ENCODE assay signal across 8 cellular contexts in the genomic region with DNA sequence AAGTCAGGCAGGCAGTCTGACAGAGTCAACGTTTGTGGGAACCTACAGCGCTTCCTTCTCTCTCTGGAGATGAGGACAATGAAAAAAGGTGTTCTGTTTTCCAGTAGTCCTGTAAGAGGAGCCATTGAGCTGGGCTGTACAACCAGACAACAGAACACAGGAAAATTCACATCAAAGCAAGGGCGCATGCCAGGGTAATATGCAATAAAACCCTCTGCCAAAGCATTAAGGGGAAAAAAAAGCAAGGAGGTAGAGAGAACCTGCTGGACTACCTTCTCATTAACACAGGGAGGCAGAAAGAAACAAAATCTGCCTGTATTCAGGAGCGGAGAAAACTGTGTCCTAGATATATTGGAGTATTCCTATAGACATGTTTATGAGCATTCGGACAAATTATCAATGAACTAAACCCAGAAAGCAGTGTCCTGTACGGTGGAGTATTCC. TPM values are rescaled to one million over a fixed set of nuclear protein-coding genes. Genes with fewer than 3 reads are reported as not detected.
DNase-seq lines count a peak whose midpoint lies in the region; ATAC-seq and TF ChIP-seq lines count a peak whose summit lies in the region.

No MANE protein-coding gene starts in this region.

- peaks cover 4 to 9% of the 10 kb centered on the region in 2 donors for H3K36me3 Mint-ChIP-seq in activated naive CD4-positive, alpha-beta T cell treated with anti-CD3 and anti-CD28 coated beads, Interleukin-2, amount 50 U/mL, for 72 hours

- H3K27ac Mint-ChIP-seq in activated naive CD4-positive, alpha-beta T cell treated with anti-CD3 and anti-CD28 coated beads, Interleukin-2, amount 50 U/mL, for 72 hours, result peak overlapping the region in 1 of 2 donors; percentile 0

- H3K27ac ChIP-seq in right atrium auricular region (peak overlapping the region; percentile 6 to 89), rectal smooth muscle tissue (ENCODE audit: low read depth, low read length) (no peak overlapping the region)

- no peaks in the 10 kb centered on the region for H3K9me3 Mint-ChIP-seq in activated naive CD4-positive, alpha-beta T cell treated with anti-CD3 and anti-CD28 coated beads, Interleukin-2, amount 50 U/mL, for 72 hours

- DNase-seq in DMS 273 treated with DMSO at 0.1 percent for 48 hours (lab: John Stamatoyannopoulos, UW) (peak; percentile 79), HPDE6-E6E7 (ENCODE audit: extremely low spot score) (peak; percentile 65), NCI-H69 (lab: John Stamatoyannopoulos, UW) (peak; percentile 90), amniotic epithelial cell (ENCODE audit: low read depth) (peak; percentile 86), right atrium auricular region (ENCODE audit: low spot score) (no peak)
- DNase-seq in activated naive CD4-positive, alpha-beta T cell treated with anti-CD3 and anti-CD28 coated beads, Interleukin-2, amount 50 U/mL, for 72 hours (ENCODE audit: low spot score in 2 of 2), result no peak

- ATAC-seq in GM21786 (IDR thresholded peaks at IDR 0.05; ENCODE audit: unreplicated experiment), result no peak
- no peak for ATAC-seq in activated naive CD4-positive, alpha-beta T cell treated with anti-CD3 and anti-CD28 coated beads, Interleukin-2, amount 50 U/mL, for 72 hours

- H3K27me3 ChIP-seq in right atrium auricular region (no peaks in the 10 kb centered on the region), rectal smooth muscle tissue (ENCODE audit: control insufficient read depth, insufficient read depth, low read length) (no peaks in the 10 kb centered on the region)

- peak overlapping the region in 1 of 2 donors; percentile 89 for H3K4me3 ChIP-seq in right atrium auricular region
- peak overlapping the region; percentile 92 for H3K4me3 ChIP-seq in rectal smooth muscle tissue (ENCODE audit: low read length)

- peak in 1 of 2 donors; percentile 68 for TF ChIP-seq CTCF in right atrium auricular region (IDR thresholded peaks at IDR 0.05)

- no peak overlapping the region for H3K9ac ChIP-seq in rectal smooth muscle tissue (ENCODE audit: low read length)

- no peaks in the 10 kb centered on the region for H3K9me3 ChIP-seq in right atrium auricular region

- no peaks in the 10 kb centered on the region for H3K36me3 ChIP-seq in right atrium auricular region
- no peaks in the 10 kb centered on the region for H3K36me3 ChIP-seq in rectal smooth muscle tissue (ENCODE audit: control insufficient read depth, insufficient read depth, low read length)

- peaks cover 0 to 16% of the 10 kb centered on the region in 2 donors for H3K4me1 ChIP-seq in right atrium auricular region
- H3K4me1 ChIP-seq in rectal smooth muscle tissue (ENCODE audit: control insufficient read depth, insufficient read depth, low read length), result peaks cover 8% of the 10 kb centered on the region

RNA-seq across cellular contexts. Expression of a gene that starts 1.3 kb away (rescaled TPM):
- total RNA-seq in right atrium auricular region, result 10 to 100 TPM in 1 of 2 donors, 1 to 10 TPM in 1; 6.5 to 14.9 TPM
- 10 to 100 TPM in 1 of 2 donors, 1 to 10 TPM in 1; 6.1 to 21.6 TPM for total RNA-seq in activated naive CD4-positive, alpha-beta T cell treated with anti-CD3 and anti-CD28 coated beads, Interleukin-2, amount 50 U/mL, for 72 hours

Comparison
In these comparisons a context has a peak if more than half of its experiments do, and no peak if none do; other contexts are left out.
1. DNase-seq: peak in DMS 273 treated with DMSO at 0.1 percent for 48 hours (single experiment), HPDE6-E6E7 (single experiment), NCI-H69 (single experiment) and amniotic epithelial cell (single experiment); none in right atrium auricular region (single experiment) and activated naive CD4-positive, alpha-beta T cell treated with anti-CD3 and anti-CD28 coated beads, Interleukin-2, amount 50 U/mL, for 72 hours (0 of 2).